ENCODE assay signal across 17 cellular contexts in the genomic region with DNA sequence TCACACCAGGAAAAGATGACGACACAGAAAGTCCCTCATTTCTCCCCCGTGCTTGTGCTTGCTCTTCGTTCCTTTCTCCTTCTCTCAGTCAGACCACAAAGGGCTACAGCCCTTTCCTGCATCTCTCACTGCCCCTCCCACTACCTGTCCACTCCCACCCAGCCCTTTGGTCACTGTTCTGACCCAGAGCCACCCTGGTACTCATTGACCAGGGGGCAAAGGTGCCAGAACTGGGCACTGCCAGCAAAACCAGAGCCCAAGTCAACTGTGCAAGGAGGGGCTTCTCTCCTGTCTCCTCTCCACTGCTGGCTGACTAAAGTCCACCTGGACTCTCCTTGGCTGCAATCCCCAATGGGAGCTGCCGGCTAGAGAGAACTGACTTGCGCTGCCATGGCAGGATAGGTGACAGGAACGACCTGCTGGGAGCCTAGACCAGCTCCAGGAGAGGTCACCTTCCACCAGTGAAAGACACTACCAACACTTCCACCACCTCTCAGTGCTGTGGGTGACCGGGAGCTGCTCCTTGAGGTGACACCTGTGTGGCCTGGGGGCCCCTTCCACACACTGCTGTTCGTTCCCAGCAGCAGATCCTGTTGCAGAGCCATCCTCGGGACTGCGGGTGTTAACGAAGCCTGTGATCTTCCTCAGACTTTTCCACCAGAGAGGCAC. TPM values are rescaled to one million over a fixed set of nuclear protein-coding genes. Genes with fewer than 3 reads are reported as not detected.
DNase-seq lines count a peak whose midpoint lies in the region; ATAC-seq and TF ChIP-seq lines count a peak whose summit lies in the region.
"Had no signal": no experiment of that assay in that cellular context is flagged by ENCODE, and none has a peak within 500 bp of the region (broad histone marks: within the 10 kb centered on the region; RNA-seq: fewer than 3 reads in every experiment).

No MANE protein-coding gene starts in this region.

- no peak overlapping the region for H3K4me3 Mint-ChIP-seq in activated CD8-positive, alpha-beta T cell treated with anti-CD3 and anti-CD28 coated beads, Interleukin-2, amount 10 ng/mL, durations not matched to agents 7 days and 5 days
- H3K4me3 Mint-ChIP-seq in activated CD8-positive, alpha-beta T cell treated with anti-CD3 and anti-CD28 coated beads for 36 hours, result no peak overlapping the region
- H3K4me3 Mint-ChIP-seq in nephron, result no peak overlapping the region
- no peak overlapping the region for H3K4me3 Mint-ChIP-seq in endodermal cell
- H3K4me3 Mint-ChIP-seq: CD4-positive, alpha-beta T cell had no signal

- no peak for ATAC-seq in activated CD8-positive, alpha-beta T cell treated with anti-CD3 and anti-CD28 coated beads, Interleukin-2, amount 10 ng/mL, durations not matched to agents 7 days and 5 days
- ATAC-seq in activated CD8-positive, alpha-beta T cell treated with anti-CD3 and anti-CD28 coated beads for 36 hours, result no peak
- peak; percentile 58 for ATAC-seq in left colon
- no peak for ATAC-seq in upper lobe of right lung

- 88 to 93% methylated on average over 9 to 11 of the region's 11 CpGs for WGBS in endodermal cell (ENCODE audit: insufficient coverage in 1 of 2, insufficient read length in 1 of 2), 2 experiments

- no peaks in the 10 kb centered on the region for H3K9me3 ChIP-seq in upper lobe of right lung
- H3K9me3 ChIP-seq in endodermal cell (ENCODE audit: control insufficient read depth, low read length), result no peaks in the 10 kb centered on the region
- H3K9me3 ChIP-seq: BE2C, HAP-1 had no signal

- no peak for TF ChIP-seq CTCF in activated CD8-positive, alpha-beta T cell treated with anti-CD3 and anti-CD28 coated beads for 36 hours (IDR thresholded peaks at IDR 0.05)
- TF ChIP-seq CTCF in nephron (IDR thresholded peaks at IDR 0.05; ENCODE audit: unreplicated experiment in 3 of 3) (no peak), upper lobe of right lung (IDR thresholded peaks at IDR 0.05) (no peak), brain microvascular endothelial cell (IDR thresholded peaks at IDR 0.05; ENCODE audit: low read depth, low read length, missing control alignments) (no peak), endodermal cell (conservative IDR thresholded peaks at IDR 0.05) (no peak)

- in situ Hi-C loops in brain microvascular endothelial cell (cut with HindIII; ENCODE audit: low pct_ligation_motif_present, low sequenced_read_pairs), result no loop called here

- CTCF ChIA-PET in activated CD8-positive, alpha-beta T cell treated with anti-CD3 and anti-CD28 coated beads, Interleukin-2, amount 10 ng/mL, durations not matched to agents 7 days and 5 days (lab: Charles Lee), result interaction anchor here (1.2 kb wide), 1 partner anchor 29 kb away, joined by 3 read pairs; no protein-coding TSS in a partner anchor
- CTCF ChIA-PET in activated CD8-positive, alpha-beta T cell treated with anti-CD3 and anti-CD28 coated beads for 36 hours (lab: Charles Lee), result no interaction called here

- DNase-seq in activated CD8-positive, alpha-beta T cell treated with anti-CD3 and anti-CD28 coated beads, Interleukin-2, amount 10 ng/mL, durations not matched to agents 7 days and 5 days, result no peak
- DNase-seq in activated CD8-positive, alpha-beta T cell treated with anti-CD3 and anti-CD28 coated beads for 36 hours, result no peak
- DNase-seq in left colon (peak; percentile 49 to 55), upper lobe of right lung (peak; percentile 36), GDM1 (lab: John Stamatoyannopoulos, UW) (no peak), brain microvascular endothelial cell (no peak), endodermal cell (no peak)
- DNase-seq: 8988T; BE2C; CD4-positive, alpha-beta T cell; NCI-H187; NCI-H446; NCI-H69 had no signal

- H3K27me3 ChIP-seq in upper lobe of right lung, result no peaks in the 10 kb centered on the region
- H3K27me3 ChIP-seq in brain microvascular endothelial cell (replicated peaks), result no peaks in the 10 kb centered on the region
- H3K27me3 ChIP-seq in endodermal cell (ENCODE audit: control insufficient read depth, insufficient read depth, low read length, poor library complexity, severe bottlenecking), result peaks cover 10% of the 10 kb centered on the region

- H3K27ac ChIP-seq in upper lobe of right lung, result no peak overlapping the region
- H3K27ac ChIP-seq in brain microvascular endothelial cell, result no peak overlapping the region
- no peak overlapping the region for H3K27ac ChIP-seq in endodermal cell (ENCODE audit: low read depth, low read length)

- intact Hi-C loops in activated CD8-positive, alpha-beta T cell treated with anti-CD3 and anti-CD28 coated beads for 36 hours (cut with micrococcal nuclease), result no loop called here
- intact Hi-C loops in left colon (cut with DNase I, micrococcal nuclease) (no loop called here), upper lobe of right lung (cut with DNase I) (no loop called here)

- H3K27ac Mint-ChIP-seq in activated CD8-positive, alpha-beta T cell treated with anti-CD3 and anti-CD28 coated beads, Interleukin-2, amount 10 ng/mL, durations not matched to agents 7 days and 5 days, result peak overlapping the region; percentile 41
- no peak overlapping the region for H3K27ac Mint-ChIP-seq in activated CD8-positive, alpha-beta T cell treated with anti-CD3 and anti-CD28 coated beads for 36 hours
- H3K27ac Mint-ChIP-seq in nephron (peak overlapping the region in 2 of 3 experiments; percentile 62 to 63), endodermal cell (no peak overlapping the region)
- H3K27ac Mint-ChIP-seq: CD4-positive, alpha-beta T cell had no signal

- H3K4me1 ChIP-seq in upper lobe of right lung (no peaks in the 10 kb centered on the region), endodermal cell (ENCODE audit: control insufficient read depth, insufficient read depth, low read length) (no peaks in the 10 kb centered on the region)
- H3K4me1 ChIP-seq: BE2C, HAP-1 had no signal

- H3K4me1 Mint-ChIP-seq in activated CD8-positive, alpha-beta T cell treated with anti-CD3 and anti-CD28 coated beads, Interleukin-2, amount 10 ng/mL, durations not matched to agents 7 days and 5 days (ENCODE audit: low read depth), result peaks cover 2% of the 10 kb centered on the region
- H3K4me1 Mint-ChIP-seq in activated CD8-positive, alpha-beta T cell treated with anti-CD3 and anti-CD28 coated beads for 36 hours (ENCODE audit: low read depth), result no peaks in the 10 kb centered on the region
- H3K4me1 Mint-ChIP-seq in nephron (no peaks in the 10 kb centered on the region), endodermal cell (peaks cover 2% of the 10 kb centered on the region)

- H3K4me3 ChIP-seq in upper lobe of right lung (no peak overlapping the region), brain microvascular endothelial cell (ENCODE audit: low read depth, low read length) (no peak overlapping the region), endodermal cell (ENCODE audit: low read length) (no peak overlapping the region)
- H3K4me3 ChIP-seq: HAP-1 had no signal

- no peaks in the 10 kb centered on the region for H3K36me3 ChIP-seq in upper lobe of right lung
- H3K36me3 ChIP-seq in brain microvascular endothelial cell (replicated peaks), result no peaks in the 10 kb centered on the region
- no peaks in the 10 kb centered on the region for H3K36me3 ChIP-seq in endodermal cell (ENCODE audit: control insufficient read depth, insufficient read depth, low read length)
- H3K36me3 ChIP-seq: BE2C, HAP-1 had no signal

- peaks cover 14% of the 10 kb centered on the region for H3K27me3 Mint-ChIP-seq in activated CD8-positive, alpha-beta T cell treated with anti-CD3 and anti-CD28 coated beads, Interleukin-2, amount 10 ng/mL, durations not matched to agents 7 days and 5 days (ENCODE audit: low read depth)
- peaks cover 1% of the 10 kb centered on the region for H3K27me3 Mint-ChIP-seq in activated CD8-positive, alpha-beta T cell treated with anti-CD3 and anti-CD28 coated beads for 36 hours
- peaks cover 37% of the 10 kb centered on the region for H3K27me3 Mint-ChIP-seq in nephron (ENCODE audit: low read depth)
- peaks cover 11% of the 10 kb centered on the region for H3K27me3 Mint-ChIP-seq in endodermal cell (ENCODE audit: insufficient read depth)
- H3K27me3 Mint-ChIP-seq: CD4-positive, alpha-beta T cell had no signal

- POLR2A ChIA-PET in activated CD8-positive, alpha-beta T cell treated with anti-CD3 and anti-CD28 coated beads, Interleukin-2, amount 10 ng/mL, durations not matched to agents 7 days and 5 days (lab: Charles Lee), result no interaction called here
- POLR2A ChIA-PET in activated CD8-positive, alpha-beta T cell treated with anti-CD3 and anti-CD28 coated beads for 36 hours (lab: Charles Lee), result no interaction called here

- H3K36me3 Mint-ChIP-seq in activated CD8-positive, alpha-beta T cell treated with anti-CD3 and anti-CD28 coated beads, Interleukin-2, amount 10 ng/mL, durations not matched to agents 7 days and 5 days (ENCODE audit: low read depth), result no peaks in the 10 kb centered on the region
- H3K36me3 Mint-ChIP-seq in activated CD8-positive, alpha-beta T cell treated with anti-CD3 and anti-CD28 coated beads for 36 hours (ENCODE audit: low read depth), result no peaks in the 10 kb centered on the region
- no peaks in the 10 kb centered on the region for H3K36me3 Mint-ChIP-seq in nephron (ENCODE audit: low read depth)
- H3K36me3 Mint-ChIP-seq in endodermal cell (ENCODE audit: low read depth), result no peaks in the 10 kb centered on the region

- no peaks in the 10 kb centered on the region for H3K9me3 Mint-ChIP-seq in activated CD8-positive, alpha-beta T cell treated with anti-CD3 and anti-CD28 coated beads, Interleukin-2, amount 10 ng/mL, durations not matched to agents 7 days and 5 days (ENCODE audit: insufficient read depth)
- H3K9me3 Mint-ChIP-seq in activated CD8-positive, alpha-beta T cell treated with anti-CD3 and anti-CD28 coated beads for 36 hours, result no peaks in the 10 kb centered on the region
- H3K9me3 Mint-ChIP-seq in nephron (no peaks in the 10 kb centered on the region), endodermal cell (no peaks in the 10 kb centered on the region)
- H3K9me3 Mint-ChIP-seq: CD4-positive, alpha-beta T cell had no signal

- no peak overlapping the region for H3K9ac ChIP-seq in endodermal cell (ENCODE audit: extremely low read depth, low read length, poor library complexity, severe bottlenecking)

RNA-seq across cellular contexts. Expression of gene KCNK17, which starts 32.8 kb away (rescaled TPM):
- total RNA-seq in activated CD8-positive, alpha-beta T cell treated with anti-CD3 and anti-CD28 coated beads, Interleukin-2, amount 10 ng/mL, durations not matched to agents 7 days and 5 days, result not detected
- total RNA-seq in activated CD8-positive, alpha-beta T cell treated with anti-CD3 and anti-CD28 coated beads for 36 hours, result not detected
- total RNA-seq in left colon (under 1 TPM; 0.14 to 0.18 TPM), upper lobe of right lung (3.7 TPM), endodermal cell (under 1 TPM in 1 of 2 donors, not detected in 1; 0.37 TPM)
- 0.14 TPM for polyA plus RNA-seq in endodermal cell (2013, experiment 1 of 2)
- not detected for polyA plus RNA-seq in endodermal cell (2013, experiment 2 of 2)
- total RNA-seq: CD4-positive, alpha-beta T cell; HT1080; LHCN-M2 had no signal

RNA-seq across cellular contexts. Expression of gene KCNK16, which starts 41.1 kb away (rescaled TPM):
- total RNA-seq in activated CD8-positive, alpha-beta T cell treated with anti-CD3 and anti-CD28 coated beads, Interleukin-2, amount 10 ng/mL, durations not matched to agents 7 days and 5 days, result not detected
- not detected for total RNA-seq in activated CD8-positive, alpha-beta T cell treated with anti-CD3 and anti-CD28 coated beads for 36 hours
- not detected for total RNA-seq in left colon
- not detected for total RNA-seq in upper lobe of right lung
- total RNA-seq in endodermal cell, result not detected
- polyA plus RNA-seq in endodermal cell (2013, experiment 1 of 2), result not detected
- polyA plus RNA-seq in endodermal cell (2013, experiment 2 of 2), result not detected
- total RNA-seq: CD4-positive, alpha-beta T cell; HT1080; LHCN-M2 had no signal

RNA-seq across cellular contexts. Expression of gene KCNK5, which starts 52.2 kb away (rescaled TPM):
- 10 to 100 TPM; 12.0 TPM for total RNA-seq in activated CD8-positive, alpha-beta T cell treated with anti-CD3 and anti-CD28 coated beads, Interleukin-2, amount 10 ng/mL, durations not matched to agents 7 days and 5 days
- total RNA-seq in activated CD8-positive, alpha-beta T cell treated with anti-CD3 and anti-CD28 coated beads for 36 hours, result 10 to 100 TPM; 25.0 to 25.9 TPM
- 10 to 100 TPM; 44.8 to 52.9 TPM for total RNA-seq in left colon
- 10.0 TPM for total RNA-seq in upper lobe of right lung
- total RNA-seq in endodermal cell, result 10 to 100 TPM; 29.8 to 32.2 TPM
- polyA plus RNA-seq in endodermal cell (2013, experiment 1 of 2), result 11.1 TPM
- polyA plus RNA-seq in endodermal cell (2013, experiment 2 of 2), result 11.0 TPM
- total RNA-seq: HT1080, LHCN-M2 had no signal

Comparison
In these comparisons a context has a peak if more than half of its experiments do, and no peak if none do; other contexts are left out.
1. H3K27ac Mint-ChIP-seq: peak in activated CD8-positive, alpha-beta T cell treated with anti-CD3 and anti-CD28 coated beads, Interleukin-2, amount 10 ng/mL, durations not matched to agents 7 days and 5 days (single experiment) and nephron (2 of 3); none in activated CD8-positive, alpha-beta T cell treated with anti-CD3 and anti-CD28 coated beads for 36 hours (single experiment) and endodermal cell (single experiment).
2. DNase-seq: peak in left colon (2 of 2) and upper lobe of right lung (single experiment); none in activated CD8-positive, alpha-beta T cell treated with anti-CD3 and anti-CD28 coated beads, Interleukin-2, amount 10 ng/mL, durations not matched to agents 7 days and 5 days (single experiment), activated CD8-positive, alpha-beta T cell treated with anti-CD3 and anti-CD28 coated beads for 36 hours (single experiment), GDM1 (single experiment), brain microvascular endothelial cell (single experiment) and endodermal cell (single experiment).